Comparison of ENCODE assay signal across 11 cellular contexts in the genomic region with DNA sequence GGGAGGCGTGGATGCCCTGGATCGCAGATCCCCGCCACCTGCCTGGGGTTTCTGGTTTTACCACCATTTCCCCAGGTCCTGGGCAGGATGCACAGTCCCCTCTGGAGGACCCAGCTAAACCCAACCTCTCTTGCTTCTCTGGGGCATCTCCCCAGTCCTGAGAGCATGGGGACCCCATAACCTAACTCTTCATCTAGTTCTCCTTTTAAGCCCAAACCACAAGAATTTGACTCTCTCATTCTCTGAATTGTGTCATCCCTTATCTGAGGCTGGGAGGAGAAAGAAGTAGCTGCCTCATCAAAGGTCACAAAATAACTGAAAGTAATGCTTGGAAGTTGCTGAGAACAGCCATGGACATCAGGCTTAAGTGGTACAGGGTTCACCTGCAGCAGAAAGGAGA.
"Had no signal": no experiment of that assay in that cellular context is flagged by ENCODE, and none has a peak within 500 bp of the region (broad histone marks: within the 10 kb centered on the region; RNA-seq: fewer than 3 reads in every experiment).

No MANE protein-coding gene starts in this region.

- H3K9me3 Mint-ChIP-seq: activated CD4-positive, alpha-beta T cell treated with anti-CD3 and anti-CD28 coated beads, Interleukin-2, amount 10 ng/mL, durations not matched to agents 7 days and 5 days; activated naive CD4-positive, alpha-beta T cell treated with anti-CD3 and anti-CD28 coated beads for 36 hours; activated T-cell treated with anti-CD3 and anti-CD28 coated beads, Interleukin-2, amount 50 U/mL, for 4 hours; stimulated activated naive CD8-positive, alpha-beta T cell treated with anti-CD3 and anti-CD28 coated beads, Interleukin-15, amount 100 ng/mL, for 72 hours had no signal

- H3K9me3 ChIP-seq: left lung, prostate gland, right atrium auricular region had no signal

- H3K4me3 Mint-ChIP-seq: activated CD4-positive, alpha-beta T cell treated with anti-CD3 and anti-CD28 coated beads, Interleukin-2, amount 10 ng/mL, durations not matched to agents 7 days and 5 days; activated CD8-positive, alpha-beta T cell treated with anti-CD3 and anti-CD28 coated beads, Interleukin-2, amount 10 ng/mL, durations not matched to agents 7 days and 5 days; activated naive CD4-positive, alpha-beta T cell treated with anti-CD3 and anti-CD28 coated beads for 36 hours; activated T-cell treated with anti-CD3 and anti-CD28 coated beads, Interleukin-2, amount 50 U/mL, for 4 hours; stimulated activated naive CD8-positive, alpha-beta T cell treated with anti-CD3 and anti-CD28 coated beads, Interleukin-15, amount 100 ng/mL, for 72 hours had no signal

- H3K4me1 ChIP-seq: left lung, prostate gland had no signal

- H3K27me3 Mint-ChIP-seq: activated CD4-positive, alpha-beta T cell treated with anti-CD3 and anti-CD28 coated beads, Interleukin-2, amount 10 ng/mL, durations not matched to agents 7 days and 5 days; stimulated activated naive CD8-positive, alpha-beta T cell treated with anti-CD3 and anti-CD28 coated beads, Interleukin-15, amount 100 ng/mL, for 72 hours had no signal

- ATAC-seq: activated CD4-positive, CD25-positive, alpha-beta regulatory T cell treated with anti-CD3 and anti-CD28 coated beads, Interleukin-2, amount 50 U/mL, for 24 hours; activated CD8-positive, alpha-beta T cell treated with anti-CD3 and anti-CD28 coated beads, Interleukin-2, amount 10 ng/mL, durations not matched to agents 7 days and 5 days; activated T-cell treated with anti-CD3 and anti-CD28 coated beads, Interleukin-2, amount 50 U/mL, for 4 hours; stimulated activated naive CD8-positive, alpha-beta T cell treated with anti-CD3 and anti-CD28 coated beads, Interleukin-15, amount 100 ng/mL, for 72 hours had no signal

- H3K27ac ChIP-seq: coronary artery, prostate gland, right atrium auricular region had no signal

- DNase-seq: activated CD4-positive, alpha-beta T cell treated with anti-CD3 and anti-CD28 coated beads, Interleukin-2, amount 10 ng/mL, durations not matched to agents 7 days and 5 days; activated CD8-positive, alpha-beta T cell treated with anti-CD3 and anti-CD28 coated beads, Interleukin-2, amount 10 ng/mL, durations not matched to agents 7 days and 5 days; activated naive CD4-positive, alpha-beta T cell treated with anti-CD3 and anti-CD28 coated beads for 36 hours; activated T-cell treated with anti-CD3 and anti-CD28 coated beads, Interleukin-2, amount 50 U/mL, for 4 hours; stimulated activated naive CD8-positive, alpha-beta T cell treated with anti-CD3 and anti-CD28 coated beads, Interleukin-15, amount 100 ng/mL, for 72 hours; T1000 had no signal

- H3K27me3 ChIP-seq: left lung, right atrium auricular region had no signal

- H3K27ac Mint-ChIP-seq: activated CD4-positive, alpha-beta T cell treated with anti-CD3 and anti-CD28 coated beads, Interleukin-2, amount 10 ng/mL, durations not matched to agents 7 days and 5 days; activated CD8-positive, alpha-beta T cell treated with anti-CD3 and anti-CD28 coated beads, Interleukin-2, amount 10 ng/mL, durations not matched to agents 7 days and 5 days; activated naive CD4-positive, alpha-beta T cell treated with anti-CD3 and anti-CD28 coated beads for 36 hours; stimulated activated naive CD8-positive, alpha-beta T cell treated with anti-CD3 and anti-CD28 coated beads, Interleukin-15, amount 100 ng/mL, for 72 hours had no signal

- H3K4me1 Mint-ChIP-seq: activated CD4-positive, alpha-beta T cell treated with anti-CD3 and anti-CD28 coated beads, Interleukin-2, amount 10 ng/mL, durations not matched to agents 7 days and 5 days; stimulated activated naive CD8-positive, alpha-beta T cell treated with anti-CD3 and anti-CD28 coated beads, Interleukin-15, amount 100 ng/mL, for 72 hours had no signal

- H3K4me3 ChIP-seq: coronary artery, left lung, prostate gland, right atrium auricular region had no signal

- H3K36me3 ChIP-seq: left lung, prostate gland, right atrium auricular region had no signal
